In genomic region chr1:180468311-180468710, GRCh38 we compare ENCODE assay signal across 24 cellular contexts. TPM values are rescaled to one million over a fixed set of nuclear protein-coding genes. Genes with fewer than 3 reads are reported as not detected.
A peak's percentile ranks its signal among the peaks of the same experiment; 100 is the strongest.
DNase-seq lines count a peak whose midpoint lies in the region; ATAC-seq and TF ChIP-seq lines count a peak whose summit lies in the region.
"Had no signal": no experiment of that assay in that cellular context is flagged by ENCODE, and none has a peak within 500 bp of the region (broad histone marks: within the 10 kb centered on the region; RNA-seq: fewer than 3 reads in every experiment).

No MANE protein-coding gene starts in this region.

- no peak overlapping the region for H2AK5ac ChIP-seq in IMR-90 (ENCODE audit: low read depth, low read length)

- H3K14ac ChIP-seq in IMR-90 (replicated peaks; ENCODE audit: low read depth, low read length), result no peak overlapping the region

- peaks cover 18% of the 10 kb centered on the region for H3K4me1 Mint-ChIP-seq in WTC11
- H3K4me1 Mint-ChIP-seq: CD14-positive monocyte had no signal

- H3K27ac ChIP-seq in IMR-90 (ENCODE audit: insufficient read depth, low read length), result no peak overlapping the region
- peak overlapping the region; percentile 8 for H3K27ac ChIP-seq in ectodermal cell (ENCODE audit: insufficient read depth, low read depth, low read length, poor library complexity, severe bottlenecking)
- H3K27ac ChIP-seq: BLaER1 had no signal

- no peak overlapping the region for H3K23ac ChIP-seq in IMR-90 (ENCODE audit: low read depth, low read length)

- no peak overlapping the region for H2AFZ ChIP-seq in IMR-90 (replicated peaks; ENCODE audit: low read length, poor library complexity)

- peaks cover 6% of the 10 kb centered on the region for H3K9me1 ChIP-seq in IMR-90 (ENCODE audit: insufficient read depth, low read length)

- TF ChIP-seq POLR2A in IMR-90 (IDR thresholded peaks at IDR 0.05; ENCODE audit: low read depth, low read length), result no peak

- H3K4me3 Mint-ChIP-seq in WTC11, result no peak overlapping the region
- H3K4me3 Mint-ChIP-seq: CD14-positive monocyte; CD4-positive, alpha-beta memory T cell; CD8-positive, alpha-beta memory T cell had no signal

- TF ChIP-seq CTCF in IMR-90 (conservative IDR thresholded peaks at IDR 0.05; ENCODE audit: low read depth, low read length) (no peak), WTC11 (IDR thresholded peaks at IDR 0.05) (no peak)

- POLR2A ChIA-PET in IMR-90 (lab: Charles Lee; ENCODE audit: unreplicated experiment), result no interaction called here
- POLR2A ChIA-PET in WTC11 (lab: Charles Lee), result no interaction called here

- no peak overlapping the region for H2BK20ac ChIP-seq in IMR-90 (ENCODE audit: low read depth, low read length)

- peaks cover 32% of the 10 kb centered on the region for H3K36me3 Mint-ChIP-seq in WTC11

- no peak overlapping the region for H3K4me2 ChIP-seq in IMR-90 (ENCODE audit: low read depth, low read length)
- H3K4me2 ChIP-seq: BLaER1 had no signal

- H3K4me3 ChIP-seq in IMR-90 (ENCODE audit: insufficient read depth, low read depth, low read length) (no peak overlapping the region), ectodermal cell (ENCODE audit: insufficient read depth, low read depth, low read length) (no peak overlapping the region)
- H3K4me3 ChIP-seq: BLaER1, GM12878 had no signal

- CTCF ChIA-PET in IMR-90 (lab: Yijun Ruan, JAX) (no interaction called here), WTC11 (lab: Charles Lee) (no interaction called here)

- dilution Hi-C loops in IMR-90 (cut with HindIII; ENCODE audit: low sequenced_read_pairs, unreplicated experiment), result no loop called here

- no peak overlapping the region for H2BK15ac ChIP-seq in IMR-90 (ENCODE audit: low read depth, low read length)

- no peak overlapping the region for H4K8ac ChIP-seq in IMR-90 (ENCODE audit: low read depth in 2 of 2, low read length in 2 of 2)

- in situ Hi-C loops in IMR-90 (cut with MboI; ENCODE audit: low sequenced_read_pairs), result no loop called here

- H4K20me1 ChIP-seq in IMR-90 (ENCODE audit: insufficient read depth, low read length), result peaks cover 18% of the 10 kb centered on the region; the same call in 1 of the 2 replicates

- peak overlapping the region; percentile 15 for H2AK9ac ChIP-seq in IMR-90 (replicated peaks; ENCODE audit: low read depth, low read length, poor library complexity)

- H3K27ac Mint-ChIP-seq in WTC11, result peak overlapping the region; percentile 11; the same call in 1 of the 2 replicates
- H3K27ac Mint-ChIP-seq: CD4-positive, alpha-beta memory T cell; CD8-positive, alpha-beta memory T cell had no signal

- no TSS peak for BruUV-seq in IMR-90 (replicated peaks; lab: Mats Ljungman, UMichigan)

- peaks cover 22% of the 10 kb centered on the region for H3K9me3 Mint-ChIP-seq in WTC11

- no peak for TF ChIP-seq RAD21 in IMR-90 (IDR thresholded peaks at IDR 0.05; ENCODE audit: low read length)

- H3K9me3 ChIP-seq in IMR-90 (ENCODE audit: control insufficient read depth, insufficient read depth, low read length) (no peaks in the 10 kb centered on the region; the same call in 1 of the 2 replicates), ectodermal cell (ENCODE audit: control insufficient read depth, low read length) (no peaks in the 10 kb centered on the region)
- H3K9me3 ChIP-seq: BE2C had no signal

- ATAC-seq in IMR-90 (ENCODE audit: low read depth) (no peak), WTC11 (no peak), HG03196 (IDR thresholded peaks at IDR 0.05; ENCODE audit: unreplicated experiment) (no peak)
- ATAC-seq: GM12878 had no signal

- H4K5ac ChIP-seq in IMR-90 (ENCODE audit: low read depth, low read length), result no peak overlapping the region

- H3K4me1 ChIP-seq in IMR-90 (ENCODE audit: control insufficient read depth, insufficient read depth, low read length) (no peaks in the 10 kb centered on the region), ectodermal cell (ENCODE audit: control insufficient read depth, insufficient read depth, low read length) (no peaks in the 10 kb centered on the region)
- H3K4me1 ChIP-seq: BE2C, BLaER1 had no signal

- no peak overlapping the region for H3K9ac ChIP-seq in IMR-90 (ENCODE audit: low read depth, low read length)
- H3K9ac ChIP-seq: BLaER1 had no signal

- no peaks in the 10 kb centered on the region for H3K27me3 Mint-ChIP-seq in WTC11 (ENCODE audit: low read depth)
- H3K27me3 Mint-ChIP-seq: CD4-positive, alpha-beta memory T cell; CD4-positive, CD25-positive, alpha-beta regulatory T cell; CD8-positive, alpha-beta memory T cell had no signal

- H3K36me3 ChIP-seq in IMR-90 (ENCODE audit: control insufficient read depth, insufficient read depth, low read length) (peaks cover 4% of the 10 kb centered on the region; the same call in 1 of the 2 replicates), ectodermal cell (ENCODE audit: control insufficient read depth, insufficient read depth, low read length) (no peaks in the 10 kb centered on the region)

- no peak overlapping the region for H3K56ac ChIP-seq in IMR-90 (ENCODE audit: extremely low read depth, insufficient read depth, low read length)

- H3K18ac ChIP-seq in IMR-90 (ENCODE audit: low read depth, low read length), result no peak overlapping the region

- intact Hi-C loops in IMR-90 (cut with micrococcal nuclease), result no loop called here

- WGBS in IMR-90 (ENCODE audit: extremely low coverage in 2 of 2, insufficient read length in 1 of 2), 2 experiments, result no CpG with 5 or more reads among the region's 5 CpGs
- WGBS in ectodermal cell, 2 experiments, result 97 to 99% methylated on average over 5 of the region's 5 CpGs

- peaks cover 7 to 50% of the 10 kb centered on the region in 2 experiments; a peak in 3 of 4 replicates for H3K79me1 ChIP-seq in IMR-90 (ENCODE audit: low read depth in 1 of 2, low read length in 2 of 2)

- H3K4ac ChIP-seq in IMR-90 (ENCODE audit: low read depth, low read length), result no peak overlapping the region

- no peak overlapping the region for H2BK5ac ChIP-seq in IMR-90 (ENCODE audit: low read depth, low read length, poor library complexity, severe bottlenecking)

- no peak overlapping the region for H2BK120ac ChIP-seq in IMR-90 (ENCODE audit: low read depth, low read length)

- H4K91ac ChIP-seq in IMR-90 (ENCODE audit: insufficient read depth, low read depth, low read length), result no peak overlapping the region

- DNase-seq in IMR-90, result no peak
- DNase-seq in WTC11 (ENCODE audit: low spot score), result no peak
- no peak for DNase-seq in putamen (ENCODE audit: low spot score)
- no peak for DNase-seq in epidermal melanocyte (ENCODE audit: insufficient read length, low spot score)
- DNase-seq: 8988T; ACHN; BE2C; C1 segment of cervical spinal cord; CD4-positive, alpha-beta memory T cell; CD4-positive, CD25-positive, alpha-beta regulatory T cell; CD8-positive, alpha-beta memory T cell; COR-L47; DMS 273 treated with DMSO at 0.1 percent for 48 hours; DMS153; DMS53; DMS79; DND-41; EL; GDM1 had no signal

- H3K27me3 ChIP-seq in IMR-90 (ENCODE audit: control insufficient read depth, insufficient read depth, low read length) (no peaks in the 10 kb centered on the region), ectodermal cell (ENCODE audit: control insufficient read depth, insufficient read depth, low read length, poor library complexity, severe bottlenecking) (no peaks in the 10 kb centered on the region)
- H3K27me3 ChIP-seq: BE2C, BLaER1 had no signal

TF ChIP-seq in IMR-90, 13 proteins besides CTCF, POLR2A, EP300 and RAD21:
- TF ChIP-seq SMC3 (IDR thresholded peaks at IDR 0.05; ENCODE audit: low read depth, low read length), result no peak
- no peak for TF ChIP-seq MAFK (IDR thresholded peaks at IDR 0.05; ENCODE audit: low read depth, low read length)
- TF ChIP-seq FOS (IDR thresholded peaks at IDR 0.05; ENCODE audit: low read depth, low read length), result no peak

TF ChIP-seq in WTC11, 78 proteins besides CTCF, POLR2A, EP300 and RAD21:
- TF ChIP-seq NR2C2 (CRISPR knock-in tag; IDR thresholded peaks at IDR 0.05) (no peak), MYBL2 (CRISPR knock-in tag; IDR thresholded peaks at IDR 0.05) (no peak), E2F1 (CRISPR knock-in tag; IDR thresholded peaks at IDR 0.05) (no peak), ZNF232 (CRISPR knock-in tag; IDR thresholded peaks at IDR 0.05) (no peak), KAT7 (CRISPR knock-in tag; IDR thresholded peaks at IDR 0.05; ENCODE audit: borderline replicate concordance) (no peak), ELF4 (CRISPR knock-in tag; IDR thresholded peaks at IDR 0.05; ENCODE audit: low read depth) (no peak), CDX4 (CRISPR knock-in tag; IDR thresholded peaks at IDR 0.05; ENCODE audit: borderline replicate concordance) (no peak), FOXJ3 (CRISPR knock-in tag; IDR thresholded peaks at IDR 0.05; ENCODE audit: borderline replicate concordance) (no peak)

RNA-seq across cellular contexts. Expression of gene ACBD6, which starts 34.1 kb away (rescaled TPM):
- total RNA-seq in IMR-90 (2012; rRNA removed) (52.5 and 83.3 TPM in 2 replicates), WTC11 (2021) (49.9 to 53.5 TPM (median 51.9 TPM) in 3 replicates)
- 54.4 and 59.1 TPM in 2 replicates for polyA plus RNA-seq in IMR-90 (2012; rRNA removed)
- polyA plus RNA-seq in IMR-90 (2012; cell fraction: cytosol; rRNA removed), result 32.3 and 41.6 TPM in 2 replicates
- polyA plus RNA-seq in IMR-90 (2012; cell fraction: nucleus; rRNA removed; ENCODE audit: low replicate concordance), result 95.2 and 130 TPM in 2 replicates
- polyA plus RNA-seq in ectodermal cell (2013, experiment 1 of 4), result 70.9 TPM
- 65.5 TPM for polyA plus RNA-seq in ectodermal cell (2013, experiment 2 of 4)
- polyA plus RNA-seq in ectodermal cell (2013, experiment 3 of 4), result 50.1 TPM
- 55.8 TPM for polyA plus RNA-seq in ectodermal cell (2013, experiment 4 of 4)
